In genomic region chr20:30579069-30579468, GRCh38 we compare ENCODE assay signal across 1 cellular context.
TF ChIP-seq lines count a peak whose summit lies in the region.
"Not testable (repeated sequence)": the region's sequence is repeated elsewhere in the genome, so short reads cannot be mapped to it uniquely, and the experiment has no call there.

No MANE protein-coding gene starts in this region.

TF ChIP-seq in K562, 482 proteins besides CTCF, POLR2A, EP300 and RAD21 (continued from another document):
- TF ChIP-seq MAFG (tag; conservative IDR thresholded peaks at IDR 0.05) (peak; percentile 56), CEBPG (tag; conservative IDR thresholded peaks at IDR 0.05 in 1 of 2, IDR thresholded peaks at IDR 0.05 in 1 of 2) (peak; percentile 60 to 65; a peak in 2 of 4 replicates), PHF8 (IDR thresholded peaks at IDR 0.05; ENCODE audit: borderline replicate concordance, low read length) (peak; percentile 5; the same call in 1 of the 2 replicates)
- not testable (repeated sequence) for TF ChIP-seq CEBPG (CRISPR knock-in tag; IDR thresholded peaks at IDR 0.05)
